ENCODE assay signal across 1 cellular context in genomic region chr15:66503041-66503648, GRCh38.
TF ChIP-seq lines count a peak whose summit lies in the region.

No MANE protein-coding gene starts in this region.

TF ChIP-seq in A549, 52 proteins besides CTCF, POLR2A, EP300 and RAD21:
- TF ChIP-seq BCL3 (IDR thresholded peaks at IDR 0.05): 0 out of 3 replicates have a peak, but pooled peaks have one; percentile 43
TF ChIP-seq in A549: peak in this region for 1; not testable (repeated sequence) for 51.
